Comparison of ENCODE assay signal across 13 cellular contexts in the genomic region with DNA sequence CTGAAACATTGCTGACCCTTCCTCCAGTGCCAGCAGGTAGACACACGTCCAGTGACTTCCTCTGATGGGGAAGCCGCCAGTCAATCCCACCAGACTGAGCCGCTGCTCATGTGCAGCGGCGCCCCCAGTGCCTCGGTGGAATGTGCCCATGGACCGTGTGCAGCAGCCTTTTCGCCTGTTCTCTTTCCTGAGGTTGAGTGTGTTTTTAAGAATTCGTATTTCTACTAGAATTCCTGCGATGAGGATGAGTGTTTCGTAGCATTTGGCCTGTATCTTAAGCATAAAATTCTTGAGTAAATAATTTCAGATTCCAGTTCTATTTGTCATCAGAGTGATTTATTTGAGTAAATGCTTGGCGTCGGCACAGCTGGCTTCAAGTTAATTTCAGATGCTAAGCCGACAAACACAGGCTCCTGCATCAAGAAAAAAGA. TPM values are rescaled to one million over a fixed set of nuclear protein-coding genes. Genes with fewer than 3 reads are reported as not detected.
DNase-seq lines count a peak whose midpoint lies in the region; ATAC-seq, FAIRE-seq and TF ChIP-seq lines count a peak whose summit lies in the region.
"Had no signal": no experiment of that assay in that cellular context is flagged by ENCODE, and none has a peak within 500 bp of the region (broad histone marks: within the 10 kb centered on the region; RNA-seq: fewer than 3 reads in every experiment).

No MANE protein-coding gene starts in this region.

- no peak overlapping the region for H3K4me3 ChIP-seq in epithelial cell of esophagus (ENCODE audit: low read length)
- no peak overlapping the region for H3K4me3 ChIP-seq in pancreas
- H3K4me3 ChIP-seq in kidney (ENCODE audit: low read length in 2 of 2) = no peak overlapping the region
- H3K4me3 ChIP-seq: GM23338 had no signal

- H3K27ac ChIP-seq in pancreas = peak overlapping the region in 2 of 4 donors; percentile 59 to 88
- peak overlapping the region in 1 of 2 donors; percentile 29 for H3K27ac ChIP-seq in kidney (ENCODE audit: low read depth in 2 of 2, low read length in 2 of 2)

- ATAC-seq in pancreas (peak in 3 of 4 donors; percentile 3 to 18 (median 8)), HG03045 (IDR thresholded peaks at IDR 0.05; ENCODE audit: unreplicated experiment) (no peak), GM18519 (IDR thresholded peaks at IDR 0.05; ENCODE audit: low FRiP score, unreplicated experiment) (no peak)
- ATAC-seq: GM23338, right cardiac atrium had no signal

- intact Hi-C loops in pancreas (cut with DNase I) (no loop called here), kidney (cut with DNase I) (no loop called here)

- H3K9me3 ChIP-seq in pancreas (no peaks in the 10 kb centered on the region), kidney (ENCODE audit: control insufficient read depth in 1 of 2, low read length in 2 of 2) (no peaks in the 10 kb centered on the region)

- H3K27me3 ChIP-seq in pancreas = no peaks in the 10 kb centered on the region

- in situ Hi-C loops in GM13976 (cut with MboI; ENCODE audit: low sequenced_read_pairs, unreplicated experiment) = no loop called here

- H3K9ac ChIP-seq in kidney (ENCODE audit: low read length in 2 of 2) = no peak overlapping the region

- H3K4me1 ChIP-seq in pancreas (peaks cover 50 to 57% (median 55%) of the 10 kb centered on the region in 3 donors), kidney (ENCODE audit: control insufficient read depth in 1 of 2, insufficient read depth in 1 of 2, low read depth in 1 of 2, low read length in 2 of 2) (peaks cover 7 to 17% of the 10 kb centered on the region in 2 donors)

- WGBS in pancreas, 2 donors = 56 to 59% methylated on average over 14 of the region's 14 CpGs

- H3K36me3 ChIP-seq in pancreas = peaks cover 0 to 56% (median 15%) of the 10 kb centered on the region in 3 donors
- peaks cover 39 to 57% of the 10 kb centered on the region in 2 donors for H3K36me3 ChIP-seq in kidney (ENCODE audit: control insufficient read depth in 1 of 2, insufficient read depth in 2 of 2, low read length in 2 of 2)

- TF ChIP-seq CTCF in epithelial cell of esophagus (IDR thresholded peaks at IDR 0.05; ENCODE audit: insufficient read depth, low read depth, low read length, missing control alignments) (no peak), pancreas (IDR thresholded peaks at IDR 0.05) (no peak), kidney (IDR thresholded peaks at IDR 0.05; ENCODE audit: borderline replicate concordance, extremely low read depth, insufficient read depth) (no peak), GM13976 (IDR thresholded peaks at IDR 0.05; ENCODE audit: borderline replicate concordance, control extremely low read depth, extremely low read depth, insufficient read depth, missing control alignments) (no peak)

- DNase-seq in AG20443 (ENCODE audit: low spot score) (peak; percentile 57), RCC 7860 (ENCODE audit: low spot score) (peak; percentile 12), epithelial cell of esophagus (ENCODE audit: low read depth) (peak; percentile 73), pancreas (peak in 5 of 6 donors; percentile 44 to 67 (median 52)), kidney (no peak), GM13976 (ENCODE audit: low spot score) (no peak)
- DNase-seq: left cardiac atrium, NCI-H1048, right cardiac atrium had no signal

- no peak for FAIRE-seq in RCC 7860 (lab: Jason Lieb, UNC)
- no peak for FAIRE-seq in pancreas (lab: Jason Lieb, UNC)
- no peak for FAIRE-seq in kidney (lab: Jason Lieb, UNC)
- FAIRE-seq: D721Med had no signal

RNA-seq across cellular contexts. Expression of a gene that starts 35.4 kb away (rescaled TPM):
- 100 to 1,000 TPM in 4 of 6 donors, 10 to 100 TPM in 2; 65.7 to 471 (median 217) TPM for total RNA-seq in pancreas
- polyA plus RNA-seq in pancreas = 100 to 1,000 TPM in 1 of 2 donors, 10 to 100 TPM in 1; 84.2 to 166 TPM
- total RNA-seq in kidney = 49.6 TPM
- 75.4 TPM for polyA plus RNA-seq in kidney (ENCODE audit: insufficient read depth, low read depth, low replicate concordance)

RNA-seq across cellular contexts. Expression of a gene that starts 45.5 kb away (rescaled TPM):
- total RNA-seq in pancreas (10 to 100 TPM; 25.5 to 87.7 (median 33.6) TPM), kidney (28.3 TPM)
- polyA plus RNA-seq in pancreas (10 to 100 TPM; 32.2 to 66.8 TPM), kidney (ENCODE audit: insufficient read depth, low read depth, low replicate concordance) (34.8 TPM)

Comparison
In these comparisons a context has a peak if more than half of its experiments do, and no peak if none do; other contexts are left out.
1. DNase-seq: peak in AG20443 (single experiment), RCC 7860 (single experiment), epithelial cell of esophagus (single experiment) and pancreas (5 of 6); none in kidney (single experiment) and GM13976 (single experiment).
2. ATAC-seq: peak in pancreas (3 of 4); none in HG03045 (single experiment) and GM18519 (single experiment).